In the genomic region with DNA sequence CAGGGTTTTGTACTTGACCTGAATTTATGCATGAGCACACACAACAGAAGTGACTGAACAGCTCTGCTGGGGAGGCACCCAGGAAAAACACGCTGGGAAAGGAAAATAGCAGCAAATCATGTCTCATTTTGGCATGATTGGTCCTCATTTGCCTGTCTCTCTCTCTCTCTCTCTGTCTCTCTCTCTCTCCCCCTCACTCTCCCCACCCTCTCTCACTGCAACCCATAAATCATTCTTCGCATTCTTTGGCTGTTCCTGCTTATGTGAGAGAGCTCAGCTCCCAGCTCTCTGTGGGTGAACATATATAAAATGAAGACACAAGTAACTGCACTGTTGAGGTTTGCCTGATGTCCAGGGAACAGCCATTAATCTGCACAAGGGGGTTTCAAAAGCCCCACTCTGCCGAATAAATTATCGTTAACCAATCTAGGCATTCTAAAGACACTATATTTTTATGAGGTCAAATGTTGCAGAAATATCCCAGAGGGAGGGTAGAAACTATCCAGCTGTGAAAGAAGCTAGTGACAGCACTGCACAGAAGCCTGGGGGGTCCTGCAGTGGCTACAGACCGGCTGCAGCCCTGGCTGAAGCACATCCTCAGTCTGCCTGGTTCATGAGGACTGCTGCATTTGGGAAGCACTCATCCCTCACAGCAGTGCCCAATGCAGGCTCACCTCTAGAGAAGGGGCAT, we compare ENCODE assay signal across 9 cellular contexts.
DNase-seq lines count a peak whose midpoint lies in the region; ATAC-seq and TF ChIP-seq lines count a peak whose summit lies in the region.
"Had no signal": no experiment of that assay in that cellular context is flagged by ENCODE, and none has a peak within 500 bp of the region (broad histone marks: within the 10 kb centered on the region; RNA-seq: fewer than 3 reads in every experiment).

No MANE protein-coding gene starts in this region.

- H3K4me1 Mint-ChIP-seq in naive B cell: peaks cover 57 to 89% (median 80%) of the 10 kb centered on the region in 3 donors
- H3K4me1 Mint-ChIP-seq: naive thymus-derived CD4-positive, alpha-beta T cell had no signal

- peak overlapping the region in 3 of 8 donors; percentile 22 to 70 (median 55) for H3K4me3 Mint-ChIP-seq in naive B cell
- H3K4me3 Mint-ChIP-seq: naive thymus-derived CD4-positive, alpha-beta T cell had no signal

- no peaks in the 10 kb centered on the region for H3K27me3 Mint-ChIP-seq in naive B cell
- H3K27me3 Mint-ChIP-seq: naive thymus-derived CD4-positive, alpha-beta T cell had no signal

- peaks cover 0 to 24% (median 4%) of the 10 kb centered on the region in 11 experiments; a peak in 6 of 22 replicates for H4K20me1 ChIP-seq in BLaER1 treated with 17β-estradiol and CSF1 and Interleukin-3, amounts not matched to agents 10 nM and 100 nM

- TF ChIP-seq POLR2A in esophagus squamous epithelium (IDR thresholded peaks at IDR 0.05): no peak

- no peak overlapping the region; a peak in 1 of 22 replicates for H3K9ac ChIP-seq in BLaER1 treated with 17β-estradiol and CSF1 and Interleukin-3, amounts not matched to agents 10 nM and 100 nM

- 42% methylated on average over 5 of the region's 5 CpGs for WGBS in esophagus squamous epithelium, 2 donors

- ATAC-seq in naive B cell (ENCODE audit: low read depth in 2 of 2) (peak in 1 of 2 donors; percentile 9), HG02870 (IDR thresholded peaks at IDR 0.05; ENCODE audit: unreplicated experiment) (no peak)
- ATAC-seq: naive thymus-derived CD4-positive, alpha-beta T cell had no signal

- no peak overlapping the region for H3K27ac ChIP-seq in BLaER1 treated with 17β-estradiol and CSF1 and Interleukin-3, amounts not matched to agents 10 nM and 100 nM
- no peak overlapping the region for H3K27ac ChIP-seq in esophagus squamous epithelium

- no peak for TF ChIP-seq CTCF in cardiac fibroblast (IDR thresholded peaks at IDR 0.05; ENCODE audit: low read depth, low read length)
- TF ChIP-seq CTCF in esophagus squamous epithelium (IDR thresholded peaks at IDR 0.05): no peak

- peaks cover 0 to 1% (median 0%) of the 10 kb centered on the region in 7 donors for H3K9me3 Mint-ChIP-seq in naive B cell
- H3K9me3 Mint-ChIP-seq: naive thymus-derived CD4-positive, alpha-beta T cell had no signal

- DNase-seq in NCI-H1417 treated with DMSO at 0.1 percent for 48 hours (lab: John Stamatoyannopoulos, UW) (peak; percentile 71), cardiac fibroblast (ENCODE audit: low read depth in 2 of 2) (peak; percentile 74 to 90), naive B cell (no peak), esophagus squamous epithelium (lab: John Stamatoyannopoulos, UW) (no peak), NCI-H2196 treated with DMSO at 0.1 percent for 48 hours (lab: John Stamatoyannopoulos, UW; ENCODE audit: unreplicated experiment) (no peak)
- no peak for DNase-seq in activated CD8-positive, alpha-beta memory T cell treated with anti-CD3 and anti-CD28 coated beads, Interleukin-2, amount 50 U/mL, for 48 hours
- DNase-seq: naive thymus-derived CD4-positive, alpha-beta T cell had no signal

- no peaks in the 10 kb centered on the region for H3K9me3 ChIP-seq in BLaER1 treated with 17β-estradiol and CSF1 and Interleukin-3, amounts not matched to agents 10 nM and 100 nM (replicated peaks in 1 of 11)
- no peaks in the 10 kb centered on the region for H3K9me3 ChIP-seq in esophagus squamous epithelium

- H3K4me1 ChIP-seq in BLaER1 treated with 17β-estradiol and CSF1 and Interleukin-3, amounts not matched to agents 10 nM and 100 nM: peaks cover 24 to 57% (median 43%) of the 10 kb centered on the region in 10 experiments
- no peaks in the 10 kb centered on the region for H3K4me1 ChIP-seq in esophagus squamous epithelium

- 0 out of 22 replicates have a peak, but pooled peaks cover 0 to 4% (median 0%) of the 10 kb centered on the region in 11 experiments for H3K36me3 ChIP-seq in BLaER1 treated with 17β-estradiol and CSF1 and Interleukin-3, amounts not matched to agents 10 nM and 100 nM
- no peaks in the 10 kb centered on the region for H3K36me3 ChIP-seq in esophagus squamous epithelium

- H3K4me3 ChIP-seq in BLaER1 treated with 17β-estradiol and CSF1 and Interleukin-3, amounts not matched to agents 10 nM and 100 nM: no peak overlapping the region
- no peak overlapping the region for H3K4me3 ChIP-seq in cardiac fibroblast (replicated peaks in 1 of 2; ENCODE audit: low read depth in 2 of 2, low read length in 2 of 2)
- H3K4me3 ChIP-seq in esophagus squamous epithelium: no peak overlapping the region

- intact Hi-C loops in esophagus squamous epithelium (cut with DNase I): no loop called here

- peak overlapping the region in 10 of 11 experiments; percentile 8 to 75 (median 50); a peak in 17 of 22 replicates for H3K4me2 ChIP-seq in BLaER1 treated with 17β-estradiol and CSF1 and Interleukin-3, amounts not matched to agents 10 nM and 100 nM

- H3K27me3 ChIP-seq in BLaER1 treated with 17β-estradiol and CSF1 and Interleukin-3, amounts not matched to agents 10 nM and 100 nM: peaks cover 0 to 39% (median 0%) of the 10 kb centered on the region in 11 experiments; a peak in 4 of 22 replicates
- no peaks in the 10 kb centered on the region for H3K27me3 ChIP-seq in esophagus squamous epithelium

- peaks cover 11 to 34% of the 10 kb centered on the region in 2 donors for H3K36me3 Mint-ChIP-seq in naive B cell
- H3K36me3 Mint-ChIP-seq: naive thymus-derived CD4-positive, alpha-beta T cell had no signal

- H3K27ac Mint-ChIP-seq in naive B cell: peak overlapping the region in 5 of 6 donors; percentile 9 to 78 (median 58)
- H3K27ac Mint-ChIP-seq: naive thymus-derived CD4-positive, alpha-beta T cell had no signal

Comparison
In these comparisons a context has a peak if more than half of its experiments do, and no peak if none do; other contexts are left out.
1. DNase-seq: peak in NCI-H1417 treated with DMSO at 0.1 percent for 48 hours (single experiment) and cardiac fibroblast (2 of 2); none in naive B cell (single experiment), activated CD8-positive, alpha-beta memory T cell treated with anti-CD3 and anti-CD28 coated beads, Interleukin-2, amount 50 U/mL, for 48 hours (single experiment), esophagus squamous epithelium (single experiment) and NCI-H2196 treated with DMSO at 0.1 percent for 48 hours (single experiment).